ENCODE assay signal across 1 cellular context in the genomic region with DNA sequence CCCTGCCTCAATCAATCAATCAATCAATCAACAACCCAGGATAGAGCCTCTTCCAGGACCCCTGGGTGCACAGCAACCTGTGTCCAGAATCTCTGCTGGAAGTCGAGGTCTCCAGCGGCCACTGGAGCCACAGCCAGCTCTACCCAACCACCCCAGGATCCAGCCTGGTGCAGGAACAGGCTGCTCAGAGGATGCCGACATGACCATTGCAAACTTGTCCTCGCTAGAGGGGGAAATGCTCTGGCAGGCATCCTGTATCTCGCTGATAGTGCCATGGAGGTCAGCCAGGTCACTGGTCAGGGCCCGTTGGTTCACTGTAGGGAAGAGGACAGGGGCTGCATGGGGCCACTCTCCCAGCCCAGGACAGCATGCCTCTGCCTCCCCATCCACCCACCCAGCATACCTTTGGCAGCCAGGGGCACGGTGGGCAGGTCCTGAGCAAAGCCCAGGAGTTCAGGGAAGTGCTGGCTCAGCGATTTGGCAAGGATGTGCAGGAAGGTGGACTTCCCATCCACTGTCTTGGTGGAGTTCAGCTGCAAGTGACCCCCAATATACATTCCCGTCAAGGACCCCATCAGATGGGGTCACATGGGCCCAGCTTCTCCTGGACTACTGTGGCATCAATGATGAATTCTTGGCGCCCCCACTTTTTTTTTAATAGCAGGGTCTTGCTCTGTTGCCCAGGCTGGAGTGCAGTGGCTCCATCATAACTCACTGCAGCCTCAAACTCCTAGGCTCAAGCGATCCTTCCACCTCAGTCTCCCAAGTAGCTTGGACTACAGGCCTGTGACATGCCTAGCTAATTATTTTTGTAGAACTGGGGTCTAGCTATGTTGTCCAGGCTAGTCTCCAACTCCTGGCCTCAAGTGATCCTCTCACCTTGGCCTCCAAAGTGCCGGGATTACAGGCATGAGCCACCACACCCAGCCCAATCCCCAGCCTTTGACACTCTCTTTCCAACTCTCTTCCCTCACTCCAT.
TF ChIP-seq lines count a peak whose summit lies in the region.

No MANE protein-coding gene starts in this region.

TF ChIP-seq in IMR-90, 13 proteins besides CTCF, POLR2A, EP300 and RAD21:
- TF ChIP-seq MAFK (IDR thresholded peaks at IDR 0.05; ENCODE audit: low read depth, low read length) (peak; percentile 84), RCOR1 (IDR thresholded peaks at IDR 0.05; ENCODE audit: insufficient replicate concordance, low read length) (no peak)
